Comparison of ENCODE assay signal across 33 cellular contexts in genomic region chr16:2985893-2986355, GRCh38. TPM values are rescaled to one million over a fixed set of nuclear protein-coding genes. Genes with fewer than 3 reads are reported as not detected.
DNase-seq lines count a peak whose midpoint lies in the region; ATAC-seq, FAIRE-seq and TF ChIP-seq lines count a peak whose summit lies in the region.
"Had no signal": no experiment of that assay in that cellular context is flagged by ENCODE, and none has a peak within 500 bp of the region (broad histone marks: within the 10 kb centered on the region; RNA-seq: fewer than 3 reads in every experiment).

No MANE protein-coding gene starts in this region.

- H3K9me3 ChIP-seq in pancreas, result no peaks in the 10 kb centered on the region
- H3K9me3 ChIP-seq: MG63 had no signal

- H3K4me1 Mint-ChIP-seq in activated T-cell treated with anti-CD3 and anti-CD28 coated beads, Interleukin-2, amount 50 U/mL, for 72 hours (ENCODE audit: low read depth), result peaks cover 15% of the 10 kb centered on the region
- H3K4me1 Mint-ChIP-seq in glutamatergic neuron (ENCODE audit: low read depth, unreplicated experiment), result peaks cover 5% of the 10 kb centered on the region

- DNase-seq in DMS53 (lab: John Stamatoyannopoulos, UW) (peak; percentile 20), DMS53 treated with DMSO at 0.1 percent for 48 hours (lab: John Stamatoyannopoulos, UW; ENCODE audit: unreplicated experiment) (no peak), RWPE1 (ENCODE audit: low spot score) (no peak), Right ventricle myocardium superior (peak; percentile 80), pancreas (peak; percentile 77 to 96 (median 89)), glutamatergic neuron (no peak)
- DNase-seq in activated T-cell treated with anti-CD3 and anti-CD28 coated beads, Interleukin-2, amount 50 U/mL, for 72 hours, result no peak
- DNase-seq: activated CD8-positive, alpha-beta T cell treated with anti-CD3 and anti-CD28 coated beads, Interleukin-2, amount 10 ng/mL, durations not matched to agents 7 days and 5 days; Calu3; cortex of kidney; foreskin fibroblast; GOT3; mesenchymal stem cell; MG63; natural killer cell; NCI-H146; NCI-H510A treated with DMSO at 0.1 percent for 48 hours; stimulated activated CD4-positive, alpha-beta T cell treated with anti-CD3 and anti-CD28 coated beads, Interleukin-4, amount 100 ng/mL, for 4 hours had no signal

- peaks cover 13 to 37% (median 17%) of the 10 kb centered on the region in 3 donors for H3K4me1 ChIP-seq in pancreas

- FAIRE-seq in pancreas (lab: Jason Lieb, UNC), result no peak
- FAIRE-seq: endothelial cell of umbilical vein, G401.6, GM19239, kidney, urothelium cell line had no signal

- no peaks in the 10 kb centered on the region for H3K9me3 Mint-ChIP-seq in activated T-cell treated with anti-CD3 and anti-CD28 coated beads, Interleukin-2, amount 50 U/mL, for 72 hours
- peaks cover 3% of the 10 kb centered on the region for H3K9me3 Mint-ChIP-seq in glutamatergic neuron (ENCODE audit: unreplicated experiment)
- H3K9me3 Mint-ChIP-seq: natural killer cell, WTC11 had no signal

- WGBS in pancreas, 2 donors, result 18 to 20% methylated on average over 15 of the region's 15 CpGs

- H3K4me3 Mint-ChIP-seq in activated T-cell treated with anti-CD3 and anti-CD28 coated beads, Interleukin-2, amount 50 U/mL, for 72 hours, result no peak overlapping the region
- H3K4me3 Mint-ChIP-seq in glutamatergic neuron (ENCODE audit: unreplicated experiment), result no peak overlapping the region
- H3K4me3 Mint-ChIP-seq: activated CD8-positive, alpha-beta T cell treated with anti-CD3 and anti-CD28 coated beads, Interleukin-2, amount 10 ng/mL, durations not matched to agents 7 days and 5 days; activated naive CD8-positive, alpha-beta T cell; natural killer cell; WTC11 had no signal

- H3K4me3 ChIP-seq in pancreas, result no peak overlapping the region
- H3K4me3 ChIP-seq: MG63, smooth muscle cell had no signal

- peak overlapping the region; percentile 21; the same call in 1 of the 2 replicates for H3K27ac ChIP-seq in RWPE1
- H3K27ac ChIP-seq in pancreas, result peak overlapping the region; percentile 70 to 84 (median 71)
- H3K27ac ChIP-seq: 22Rv1 had no signal

- POLR2A ChIA-PET in RWPE1 (lab: Yijun Ruan, JAX; ENCODE audit: low non-redundant PET), result no interaction called here

- no peak overlapping the region for H3K27ac Mint-ChIP-seq in activated T-cell treated with anti-CD3 and anti-CD28 coated beads, Interleukin-2, amount 50 U/mL, for 72 hours
- H3K27ac Mint-ChIP-seq in glutamatergic neuron (ENCODE audit: unreplicated experiment), result no peak overlapping the region
- H3K27ac Mint-ChIP-seq: activated CD8-positive, alpha-beta T cell treated with anti-CD3 and anti-CD28 coated beads, Interleukin-2, amount 10 ng/mL, durations not matched to agents 7 days and 5 days; activated naive CD8-positive, alpha-beta T cell; natural killer cell; WTC11 had no signal

- CTCF ChIA-PET in RWPE1 (lab: Yijun Ruan, JAX), result interaction anchor here (0.6 kb wide), 1 partner anchor 23 kb away, joined by 6 read pairs; no protein-coding TSS in a partner anchor

- H3K36me3 ChIP-seq in pancreas, result no peaks in the 10 kb centered on the region
- H3K36me3 ChIP-seq: MG63 had no signal

- intact Hi-C loops in Right ventricle myocardium superior (cut with DNase I), result no loop called here
- intact Hi-C loops in pancreas (cut with DNase I), result no loop called here

- no peaks in the 10 kb centered on the region for H3K27me3 Mint-ChIP-seq in activated T-cell treated with anti-CD3 and anti-CD28 coated beads, Interleukin-2, amount 50 U/mL, for 72 hours (ENCODE audit: low read depth)
- H3K27me3 Mint-ChIP-seq in glutamatergic neuron (ENCODE audit: unreplicated experiment), result peaks cover 6% of the 10 kb centered on the region
- H3K27me3 Mint-ChIP-seq: activated naive CD8-positive, alpha-beta T cell had no signal

- H3K27me3 ChIP-seq in pancreas, result no peaks in the 10 kb centered on the region
- H3K27me3 ChIP-seq: MG63 had no signal

- TF ChIP-seq CTCF in RWPE1 (conservative IDR thresholded peaks at IDR 0.05; ENCODE audit: low read depth) (no peak), pancreas (IDR thresholded peaks at IDR 0.05) (no peak), glutamatergic neuron (IDR thresholded peaks at IDR 0.05; ENCODE audit: partially characterized antibody, unreplicated experiment) (no peak)

- H3K36me3 Mint-ChIP-seq in activated T-cell treated with anti-CD3 and anti-CD28 coated beads, Interleukin-2, amount 50 U/mL, for 72 hours (ENCODE audit: insufficient read depth in 2 of 2), result no peaks in the 10 kb centered on the region
- no peaks in the 10 kb centered on the region for H3K36me3 Mint-ChIP-seq in glutamatergic neuron (ENCODE audit: unreplicated experiment)
- H3K36me3 Mint-ChIP-seq: activated naive CD8-positive, alpha-beta T cell; natural killer cell; WTC11 had no signal

- ATAC-seq in Right ventricle myocardium superior (ENCODE audit: poor library complexity) (peak; percentile 78), pancreas (peak; percentile 77 to 88 (median 86)), HG03097 (IDR thresholded peaks at IDR 0.05; ENCODE audit: low FRiP score, unreplicated experiment) (no peak)
- no peak for ATAC-seq in activated T-cell treated with anti-CD3 and anti-CD28 coated beads, Interleukin-2, amount 50 U/mL, for 72 hours (replicated peaks in 1 of 2)
- ATAC-seq: activated CD8-positive, alpha-beta T cell treated with anti-CD3 and anti-CD28 coated beads, Interleukin-2, amount 10 ng/mL, durations not matched to agents 7 days and 5 days; natural killer cell; WTC11 had no signal

RNA-seq across cellular contexts. Expression of gene PKMYT1, which starts 5.7 kb away (rescaled TPM):
- total RNA-seq in Right ventricle myocardium superior, result 1.1 TPM
- 1 to 10 TPM in 3 of 6 donors, under 1 TPM in 3; 0.28 to 1.7 (median 1.1) TPM for total RNA-seq in pancreas
- 1 to 10 TPM; 3.7 to 4.8 TPM for polyA plus RNA-seq in pancreas
- 100 to 1,000 TPM in 1 of 2 donors, 10 to 100 TPM in 1; 96.1 to 112 TPM for total RNA-seq in activated T-cell treated with anti-CD3 and anti-CD28 coated beads, Interleukin-2, amount 50 U/mL, for 72 hours
- total RNA-seq in glutamatergic neuron (ENCODE audit: unreplicated experiment), result 8.5 TPM

RNA-seq across cellular contexts. Expression of gene PAQR4, which starts 16.8 kb away (rescaled TPM):
- 7.7 TPM for total RNA-seq in Right ventricle myocardium superior
- 1 to 10 TPM; 5.3 to 9.1 (median 6.3) TPM for total RNA-seq in pancreas
- polyA plus RNA-seq in pancreas, result 10 to 100 TPM in 1 of 2 donors, 1 to 10 TPM in 1; 6.6 to 12.5 TPM
- total RNA-seq in activated T-cell treated with anti-CD3 and anti-CD28 coated beads, Interleukin-2, amount 50 U/mL, for 72 hours, result 10 to 100 TPM; 31.9 to 40.0 TPM
- 69.1 TPM for total RNA-seq in glutamatergic neuron (ENCODE audit: unreplicated experiment)

RNA-seq across cellular contexts. Expression of gene KREMEN2, which starts 21.8 kb away (rescaled TPM):
- not detected for total RNA-seq in Right ventricle myocardium superior
- total RNA-seq in pancreas, result under 1 TPM in 3 of 6 donors, not detected in 3; 0.09 to 0.32 (median 0.16) TPM
- polyA plus RNA-seq in pancreas, result under 1 TPM; 0.07 to 0.27 TPM
- total RNA-seq in activated T-cell treated with anti-CD3 and anti-CD28 coated beads, Interleukin-2, amount 50 U/mL, for 72 hours, result under 1 TPM; 0.12 TPM
- 12.8 TPM for total RNA-seq in glutamatergic neuron (ENCODE audit: unreplicated experiment)
- total RNA-seq: Calu3; endothelial cell of umbilical vein; kidney; posterior vena cava; subcutaneous adipose tissue; T-helper 2 cell treated with Interferon-gamma antibody and Interleukin-4, amounts not matched to agents 100 ng/mL and 5 ng/mL, for 36 hours had no signal
- polyA plus RNA-seq: endothelial cell of umbilical vein had no signal

RNA-seq across cellular contexts. Expression of gene CLDN9, which starts 26.8 kb away (rescaled TPM):
- total RNA-seq in Right ventricle myocardium superior (0.73 TPM), pancreas (1 to 10 TPM; 1.7 to 5.1 (median 2.4) TPM), glutamatergic neuron (ENCODE audit: unreplicated experiment) (0.39 TPM)
- 10 to 100 TPM; 10.5 to 12.1 TPM for polyA plus RNA-seq in pancreas
- total RNA-seq in activated T-cell treated with anti-CD3 and anti-CD28 coated beads, Interleukin-2, amount 50 U/mL, for 72 hours, result under 1 TPM in 1 of 2 donors, not detected in 1; 0.14 TPM
- total RNA-seq: endothelial cell of umbilical vein, posterior vena cava, SK-MEL-5 had no signal

RNA-seq across cellular contexts. Expression of gene CLDN6, which starts 32.1 kb away (rescaled TPM):
- total RNA-seq in Right ventricle myocardium superior (not detected), pancreas (1 to 10 TPM in 2 of 6 donors, under 1 TPM in 4; 0.37 to 5.1 (median 0.73) TPM), glutamatergic neuron (ENCODE audit: unreplicated experiment) (31.1 TPM)
- polyA plus RNA-seq in pancreas, result 1 to 10 TPM in 1 of 2 donors, under 1 TPM in 1; 0.12 to 3.2 TPM
- not detected for total RNA-seq in activated T-cell treated with anti-CD3 and anti-CD28 coated beads, Interleukin-2, amount 50 U/mL, for 72 hours
- total RNA-seq: activated CD8-positive, alpha-beta T cell treated with anti-CD3 and anti-CD28 coated beads, Interleukin-2, amount 10 ng/mL, durations not matched to agents 7 days and 5 days; endothelial cell of umbilical vein; natural killer cell; OCI-LY7; posterior vena cava; SK-MEL-5; subcutaneous adipose tissue; T-helper 2 cell treated with Interferon-gamma antibody and Interleukin-4, amounts not matched to agents 100 ng/mL and 5 ng/mL, for 36 hours had no signal

Comparison
In these comparisons a context has a peak if more than half of its experiments do, and no peak if none do; other contexts are left out.
1. DNase-seq: peak in DMS53 (single experiment), Right ventricle myocardium superior (single experiment) and pancreas (6 of 6); none in DMS53 treated with DMSO at 0.1 percent for 48 hours (single experiment), RWPE1 (single experiment), activated T-cell treated with anti-CD3 and anti-CD28 coated beads, Interleukin-2, amount 50 U/mL, for 72 hours (0 of 2) and glutamatergic neuron (single experiment).
2. ATAC-seq: peak in Right ventricle myocardium superior (single experiment) and pancreas (4 of 4); none in activated T-cell treated with anti-CD3 and anti-CD28 coated beads, Interleukin-2, amount 50 U/mL, for 72 hours (0 of 2) and HG03097 (single experiment).
3. RNA of gene PKMYT1, which starts 5.7 kb away (total RNA-seq): 96.1 to 112 TPM in activated T-cell treated with anti-CD3 and anti-CD28 coated beads, Interleukin-2, amount 50 U/mL, for 72 hours; 8.5 TPM in glutamatergic neuron (single experiment), 0.28 to 1.7 TPM in pancreas and 1.1 TPM in Right ventricle myocardium superior (single experiment); every median in the first group is over 10 times any median in the second.
4. RNA of gene KREMEN2, which starts 21.8 kb away (total RNA-seq): 12.8 TPM in glutamatergic neuron (single experiment); 0.12 TPM in activated T-cell treated with anti-CD3 and anti-CD28 coated beads, Interleukin-2, amount 50 U/mL, for 72 hours, 0.09 to 0.32 TPM in pancreas and not detected in Right ventricle myocardium superior (single experiment); every median in the first group is over 10 times any median in the second.